Comparison of ENCODE assay signal across 8 cellular contexts in genomic region chr17:6913608-6914443, GRCh38.
A peak's percentile ranks its signal among the peaks of the same experiment; 100 is the strongest.
DNase-seq lines count a peak whose midpoint lies in the region; ATAC-seq and TF ChIP-seq lines count a peak whose summit lies in the region.

No MANE protein-coding gene starts in this region.

- in situ Hi-C loops in gastrocnemius medialis (cut with MboI; ENCODE audit: low sequenced_read_pairs in 4 of 4), result loop anchor here (5.0 to 25.0 kb wide), 3 partner anchors 88 to 248 kb away; no protein-coding TSS in a partner anchor

- no peak overlapping the region for H2AFZ ChIP-seq in MM.1S (ENCODE audit: low read length)

- H3K4me1 ChIP-seq in MM.1S (ENCODE audit: low read length), result no peaks in the 10 kb centered on the region
- H3K4me1 ChIP-seq in gastrocnemius medialis, result peaks cover 0 to 6% of the 10 kb centered on the region in 2 donors

- H3F3A ChIP-seq in MM.1S (ENCODE audit: insufficient read depth, low read length), result no peaks in the 10 kb centered on the region; the same call in 1 of the 2 replicates

- no peak overlapping the region for H3K4me3 ChIP-seq in MM.1S (ENCODE audit: low read length)
- H3K4me3 ChIP-seq in gastrocnemius medialis, result peak overlapping the region; percentile 17 to 48 (median 39)

- H3K27ac ChIP-seq in MM.1S (ENCODE audit: low read length) (no peak overlapping the region), gastrocnemius medialis (no peak overlapping the region)

- H4K20me1 ChIP-seq in MM.1S (ENCODE audit: insufficient read depth, low read length), result no peaks in the 10 kb centered on the region

- H3K27me3 ChIP-seq in MM.1S (replicated peaks; ENCODE audit: insufficient read depth, low read length) (no peaks in the 10 kb centered on the region), gastrocnemius medialis (no peaks in the 10 kb centered on the region)

- peak; percentile 42 to 74 for ATAC-seq in gastrocnemius medialis
- ATAC-seq in GM18868 (IDR thresholded peaks at IDR 0.05; ENCODE audit: unreplicated experiment), result no peak
- no peak for ATAC-seq in HG03571 (IDR thresholded peaks at IDR 0.05; ENCODE audit: unreplicated experiment)

- no peak for TF ChIP-seq POLR2A in gastrocnemius medialis (IDR thresholded peaks at IDR 0.05)

- H3K4me2 ChIP-seq in MM.1S (ENCODE audit: low read depth, low read length), result no peak overlapping the region

- H3K9ac ChIP-seq in MM.1S (ENCODE audit: low read length), result no peak overlapping the region

- H3K9me2 ChIP-seq in MM.1S (replicated peaks; ENCODE audit: insufficient read depth, low read length), result no peaks in the 10 kb centered on the region

- H3K36me3 ChIP-seq in MM.1S (replicated peaks; ENCODE audit: insufficient read depth, low read length) (no peaks in the 10 kb centered on the region), gastrocnemius medialis (no peaks in the 10 kb centered on the region)

- H3K9me3 ChIP-seq in MM.1S (replicated peaks; ENCODE audit: insufficient read depth, low read length) (no peaks in the 10 kb centered on the region), gastrocnemius medialis (no peaks in the 10 kb centered on the region)

- intact Hi-C loops in gastrocnemius medialis (cut with DNase I; ENCODE audit: low total_unique reads), result loop anchor here (1.0 kb wide), 2 partner anchors 90 to 108 kb away; no protein-coding TSS in a partner anchor

- DNase-seq in DMS79 (lab: John Stamatoyannopoulos, UW) (peak; percentile 53), MM.1S (no peak), T-helper 9 cell (peak; percentile 66), anterior cingulate cortex (lab: John Stamatoyannopoulos, UW) (peak in 42 of 58 donors; percentile 1 to 75 (median 38)), hepatic stellate cell (ENCODE audit: low spot score) (peak; percentile 61), gastrocnemius medialis (peak; percentile 31 to 62)

- no peaks in the 10 kb centered on the region for H3K79me2 ChIP-seq in MM.1S (ENCODE audit: low read length)

- 0 out of 2 replicates have a peak, but pooled peaks have one; percentile 18 for TF ChIP-seq CTCF in MM.1S (IDR thresholded peaks at IDR 0.05; ENCODE audit: low read length)
- TF ChIP-seq CTCF in gastrocnemius medialis (IDR thresholded peaks at IDR 0.05 in 4 of 5, conservative IDR thresholded peaks at IDR 0.05 in 1 of 5), result peak; percentile 64 to 87 (median 84)

Comparison
In these comparisons a context has a peak if more than half of its experiments do, and no peak if none do; other contexts are left out.
1. ATAC-seq: peak in gastrocnemius medialis (2 of 2); none in GM18868 (single experiment) and HG03571 (single experiment).